ENCODE assay signal across 16 cellular contexts in the genomic region with DNA sequence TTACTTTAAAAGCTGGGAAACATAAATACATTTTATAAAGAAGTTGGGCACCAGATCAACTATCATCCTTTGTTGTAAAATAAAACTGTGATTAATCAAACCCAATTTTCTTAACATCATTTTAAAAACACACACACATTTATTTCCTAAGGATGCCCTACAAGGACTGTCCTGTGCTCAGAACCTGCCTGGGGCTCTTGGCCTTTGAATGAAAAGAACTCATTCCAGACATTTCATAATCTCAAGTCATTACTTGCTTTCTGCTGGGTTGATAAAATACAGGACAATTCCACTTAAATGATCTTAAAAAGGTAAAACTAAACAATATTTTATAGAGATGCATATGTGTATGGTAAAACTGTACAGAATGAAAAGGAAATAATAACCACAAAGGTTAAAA. TPM values are rescaled to one million over a fixed set of nuclear protein-coding genes. Genes with fewer than 3 reads are reported as not detected.
A peak's percentile ranks its signal among the peaks of the same experiment; 100 is the strongest.
DNase-seq lines count a peak whose midpoint lies in the region; ATAC-seq, FAIRE-seq and TF ChIP-seq lines count a peak whose summit lies in the region.
"Had no signal": no experiment of that assay in that cellular context is flagged by ENCODE, and none has a peak within 500 bp of the region (broad histone marks: within the 10 kb centered on the region; RNA-seq: fewer than 3 reads in every experiment).

No MANE protein-coding gene starts in this region.

- no peak overlapping the region for H3K27ac Mint-ChIP-seq in neural crest cell (ENCODE audit: unreplicated experiment)
- H3K27ac Mint-ChIP-seq: T-cell had no signal

- peaks cover 3% of the 10 kb centered on the region for H3K36me3 Mint-ChIP-seq in neural crest cell (ENCODE audit: low read depth)
- H3K36me3 Mint-ChIP-seq: T-cell had no signal

- FAIRE-seq in endothelial cell of umbilical vein (lab: Jason Lieb, UNC) = no peak
- FAIRE-seq: GM12892, GM19239 had no signal

- intact Hi-C loops in endothelial cell of umbilical vein (cut with micrococcal nuclease) = no loop called here

- no peak for TF ChIP-seq POLR2A in endothelial cell of umbilical vein (IDR thresholded peaks at IDR 0.05; ENCODE audit: low read depth, low read length)

- H3K9me3 ChIP-seq in endothelial cell of umbilical vein (replicated peaks; ENCODE audit: control insufficient read depth, insufficient read depth, low read length) = no peaks in the 10 kb centered on the region

- H3K9me3 Mint-ChIP-seq in neural crest cell = no peaks in the 10 kb centered on the region
- H3K9me3 Mint-ChIP-seq: T-cell had no signal

- BruUV-seq in endothelial cell of umbilical vein (replicated peaks; lab: Mats Ljungman, UMichigan) = no TSS peak

- peak overlapping the region; percentile 90 for H3K4me3 Mint-ChIP-seq in neural crest cell
- H3K4me3 Mint-ChIP-seq: naive thymus-derived CD8-positive, alpha-beta T cell; T-cell had no signal

- no peaks in the 10 kb centered on the region for H3K27me3 ChIP-seq in endothelial cell of umbilical vein (ENCODE audit: control insufficient read depth in 2 of 2, insufficient read depth in 2 of 2, low read length in 2 of 2)

- H3K4me1 Mint-ChIP-seq in neural crest cell = peaks cover 47% of the 10 kb centered on the region

- ATAC-seq in HG02642 (IDR thresholded peaks at IDR 0.05; ENCODE audit: poor library complexity, unreplicated experiment) = no peak
- ATAC-seq in GM21423 (IDR thresholded peaks at IDR 0.05; ENCODE audit: unreplicated experiment) = no peak
- ATAC-seq in GM21717 (IDR thresholded peaks at IDR 0.05; ENCODE audit: unreplicated experiment) = no peak
- ATAC-seq: naive thymus-derived CD8-positive, alpha-beta T cell; T-cell had no signal

- H3K9me1 ChIP-seq in endothelial cell of umbilical vein (replicated peaks; ENCODE audit: control insufficient read depth, extremely low read depth, insufficient read depth, low read length) = no peaks in the 10 kb centered on the region

- H3K4me2 ChIP-seq in endothelial cell of umbilical vein (ENCODE audit: insufficient read depth, low read length) = peak overlapping the region; percentile 99

- no peak overlapping the region for H3K9ac ChIP-seq in endothelial cell of umbilical vein (replicated peaks; ENCODE audit: extremely low read depth, insufficient read depth, low read length)

- peaks cover 24% of the 10 kb centered on the region for H3K4me1 ChIP-seq in endothelial cell of umbilical vein (ENCODE audit: control insufficient read depth, extremely low read depth, insufficient read depth, low read length)

- no peak overlapping the region for H3K4me3 ChIP-seq in endothelial cell of umbilical vein (replicated peaks in 1 of 3; ENCODE audit: insufficient read depth in 1 of 3, low read depth in 1 of 3, low read length in 3 of 3)

- CTCF ChIA-PET in endothelial cell of umbilical vein (lab: Charles Lee) = interaction anchor here (1.9 to 6.3 kb wide), 2 partner anchors 19 to 46 kb away, joined by 6 to 30 read pairs; partner anchors contain the start of gene PRSS48

- peaks cover 56% of the 10 kb centered on the region for H3K79me2 ChIP-seq in endothelial cell of umbilical vein (ENCODE audit: control insufficient read depth, insufficient read depth, low read length)

- no peak overlapping the region for H2AFZ ChIP-seq in endothelial cell of umbilical vein (ENCODE audit: low read depth, low read length)

- dilution Hi-C loops in endothelial cell of umbilical vein (cut with MboI; ENCODE audit: extremely low pct_ligation_motif_present, low sequenced_read_pairs) = no loop called here

- POLR2A ChIA-PET in endothelial cell of umbilical vein (lab: Charles Lee) = no interaction called here

- H4K20me1 ChIP-seq in endothelial cell of umbilical vein (replicated peaks; ENCODE audit: control insufficient read depth, extremely low read depth, insufficient read depth, low read length) = no peaks in the 10 kb centered on the region

- DNase-seq in AG09319 (ENCODE audit: extremely low read depth, low read depth) = peak; percentile 5
- peak; percentile 3 for DNase-seq in RPMI7951 (ENCODE audit: low read depth)
- DNase-seq in endothelial cell of umbilical vein (ENCODE audit: low read depth, low spot score) = no peak
- no peak for DNase-seq in neural crest cell (ENCODE audit: low read depth, low spot score)
- no peak for DNase-seq in stimulated activated naive CD4-positive, alpha-beta T cell (lab: John Stamatoyannopoulos, UW)
- DNase-seq: activated CD4-positive, alpha-beta T cell treated with anti-CD3 and anti-CD28 coated beads for 4 hours; DND-41; erythroblast; naive thymus-derived CD8-positive, alpha-beta T cell; NCI-H1436; T-cell had no signal

- H3K36me3 ChIP-seq in endothelial cell of umbilical vein (ENCODE audit: control insufficient read depth in 2 of 2, extremely low read depth in 1 of 2, insufficient read depth in 2 of 2, low read length in 2 of 2) = no peaks in the 10 kb centered on the region

- no peaks in the 10 kb centered on the region for H3K27me3 Mint-ChIP-seq in neural crest cell (ENCODE audit: low read depth)

- no peak overlapping the region for H3K27ac ChIP-seq in endothelial cell of umbilical vein (ENCODE audit: insufficient read depth, low read depth, low read length)

- TF ChIP-seq CTCF in AG09319 (IDR thresholded peaks at IDR 0.05; ENCODE audit: low read depth, low read length) (no peak), endothelial cell of umbilical vein (IDR thresholded peaks at IDR 0.05; ENCODE audit: extremely low read depth in 1 of 2, insufficient read depth in 1 of 2, low read depth in 1 of 2, low read length in 2 of 2) (no peak), neural crest cell (conservative IDR thresholded peaks at IDR 0.05) (no peak)

TF ChIP-seq in endothelial cell of umbilical vein, 7 proteins besides CTCF, POLR2A, EP300 and RAD21:
- TF ChIP-seq MYC (IDR thresholded peaks at IDR 0.05; ENCODE audit: low read depth, low read length) (no peak), JUN (IDR thresholded peaks at IDR 0.05; ENCODE audit: borderline replicate concordance, insufficient read depth, insufficient read length, low read depth) (no peak), FOS (IDR thresholded peaks at IDR 0.05; ENCODE audit: borderline replicate concordance, insufficient read depth, low read length) (no peak), POLR2AphosphoS5 (IDR thresholded peaks at IDR 0.05; ENCODE audit: insufficient read depth, low read depth, low read length) (no peak), GATA2 (IDR thresholded peaks at IDR 0.05; ENCODE audit: insufficient read depth, insufficient read length, low read depth, low read length) (no peak), EZH2 (IDR thresholded peaks at IDR 0.05; ENCODE audit: borderline replicate concordance, low read depth, low read length, severe bottlenecking) (no peak)
- TF ChIP-seq, protein P1, sequence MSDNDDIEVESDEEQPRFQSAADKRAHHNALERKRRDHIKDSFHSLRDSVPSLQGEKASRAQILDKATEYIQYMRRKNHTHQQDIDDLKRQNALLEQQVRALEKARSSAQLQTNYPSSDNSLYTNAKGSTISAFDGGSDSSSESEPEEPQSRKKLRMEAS (IDR thresholded peaks at IDR 0.05; ENCODE audit: insufficient read depth, insufficient read length) = no peak
TF ChIP-seq in endothelial cell of umbilical vein: peak in this region for 0.

RNA-seq across cellular contexts. Expression of gene SH3D19, which starts 2.8 kb away (rescaled TPM):
- total RNA-seq in RPMI7951 (2014; rRNA removed; shearing (Covaris generic)) = 4.3 and 6.1 TPM in 2 replicates
- total RNA-seq in endothelial cell of umbilical vein = 86.3 and 92.8 TPM in 2 replicates
- polyA plus RNA-seq in endothelial cell of umbilical vein = 30.2 and 37.5 TPM in 2 replicates
- 40.9 and 43.7 TPM in 2 replicates for polyA plus RNA-seq in endothelial cell of umbilical vein (2011; cell fraction: cytosol; rRNA removed)
- 95.7 and 102 TPM in 2 replicates for polyA plus RNA-seq in endothelial cell of umbilical vein (2011; cell fraction: nucleus; rRNA removed)
- polyA plus RNA-seq in endothelial cell of umbilical vein (2012) = 62.9 and 68.2 TPM in 2 replicates
- polyA minus RNA-seq in endothelial cell of umbilical vein = 81.5 and 91.8 TPM in 2 replicates
- 8.1 TPM for polyA minus RNA-seq in endothelial cell of umbilical vein (2011; cell fraction: cytosol; rRNA and poly(A)+ RNA removed)
- 143 and 145 TPM in 2 replicates for polyA minus RNA-seq in endothelial cell of umbilical vein (2011; cell fraction: nucleus; rRNA and poly(A)+ RNA removed)
- 25.1 and 28.6 TPM in 2 replicates for total RNA-seq in neural crest cell

RNA-seq across cellular contexts. Expression of gene PRSS48, which starts 45.6 kb away (rescaled TPM):
- not detected in 2 replicates for total RNA-seq in RPMI7951 (2014; rRNA removed; shearing (Covaris generic))
- total RNA-seq in endothelial cell of umbilical vein = not detected in 2 replicates
- polyA plus RNA-seq in endothelial cell of umbilical vein = not detected in 2 replicates
- polyA plus RNA-seq in endothelial cell of umbilical vein (2011; cell fraction: cytosol; rRNA removed) = not detected in 2 replicates
- not detected in 2 replicates for polyA plus RNA-seq in endothelial cell of umbilical vein (2011; cell fraction: nucleus; rRNA removed)
- polyA plus RNA-seq in endothelial cell of umbilical vein (2012) = not detected in 2 replicates
- not detected in 2 replicates for polyA minus RNA-seq in endothelial cell of umbilical vein
- not detected for polyA minus RNA-seq in endothelial cell of umbilical vein (2011; cell fraction: cytosol; rRNA and poly(A)+ RNA removed)
- not detected in 2 replicates for polyA minus RNA-seq in endothelial cell of umbilical vein (2011; cell fraction: nucleus; rRNA and poly(A)+ RNA removed)
- total RNA-seq in neural crest cell = not detected in 2 replicates
- total RNA-seq: naive thymus-derived CD8-positive, alpha-beta T cell; T-cell had no signal
- polyA plus RNA-seq: naive thymus-derived CD8-positive, alpha-beta T cell had no signal

Comparison
In these comparisons a context has a peak if more than half of its experiments do, and no peak if none do; other contexts are left out.
1. DNase-seq: peak in AG09319 (single experiment) and RPMI7951 (single experiment); none in endothelial cell of umbilical vein (single experiment), neural crest cell (single experiment) and stimulated activated naive CD4-positive, alpha-beta T cell (0 of 6).